ENCODE assay signal across 23 cellular contexts in the genomic region with DNA sequence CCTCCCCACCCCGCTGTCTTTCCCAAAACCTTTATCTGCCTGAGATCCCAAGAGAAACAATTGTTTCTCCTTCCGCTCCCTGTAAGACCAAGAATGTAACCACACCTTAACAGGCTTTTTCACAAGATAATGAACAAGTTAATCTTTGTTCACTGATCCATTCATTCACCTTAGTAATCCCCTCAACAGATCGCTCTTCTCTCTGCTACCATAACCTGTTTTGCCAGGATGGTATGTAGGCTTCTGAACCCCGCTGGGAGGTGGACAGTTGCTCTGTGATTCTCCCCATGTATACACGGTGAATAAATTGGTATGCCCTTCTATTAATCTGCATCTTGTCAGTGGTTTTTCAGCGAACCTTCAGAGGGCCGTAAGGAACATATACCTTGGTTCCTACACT. TPM values are rescaled to one million over a fixed set of nuclear protein-coding genes. Genes with fewer than 3 reads are reported as not detected.
DNase-seq lines count a peak whose midpoint lies in the region; ATAC-seq, FAIRE-seq and TF ChIP-seq lines count a peak whose summit lies in the region.
"Had no signal": no experiment of that assay in that cellular context is flagged by ENCODE, and none has a peak within 500 bp of the region (broad histone marks: within the 10 kb centered on the region; RNA-seq: fewer than 3 reads in every experiment).

No MANE protein-coding gene starts in this region.

- peaks cover 0 to 13% (median 0%) of the 10 kb centered on the region in 11 experiments; a peak in 4 of 22 replicates for H3K9me3 ChIP-seq in BLaER1 treated with 17β-estradiol and CSF1 and Interleukin-3, amounts not matched to agents 10 nM and 100 nM (replicated peaks in 1 of 11)
- H3K9me3 ChIP-seq in DND-41 (ENCODE audit: insufficient read depth, low read length, severe bottlenecking) (no peaks in the 10 kb centered on the region), K562 (replicated peaks; ENCODE audit: control insufficient read depth, insufficient read depth, low read depth, low read length) (no peaks in the 10 kb centered on the region), neural progenitor cell (ENCODE audit: low read depth) (no peaks in the 10 kb centered on the region)
- H3K9me3 ChIP-seq: SJSA1 had no signal

- 14% methylated on average over 7 of the region's 7 CpGs for WGBS in K562 (ENCODE audit: insufficient coverage, low coverage, missing lambda C conversion rate)

- H3K27ac Mint-ChIP-seq in neural progenitor cell (no peak overlapping the region), WTC11 (no peak overlapping the region)
- H3K27ac Mint-ChIP-seq: IgD-negative memory B cell had no signal

- DNase-seq in DND-41 (no peak), K562 (ENCODE audit: extremely low read depth in 1 of 4, low spot score in 3 of 4) (no peak), neural progenitor cell (ENCODE audit: low spot score) (peak; percentile 30), WTC11 (ENCODE audit: low spot score) (no peak)
- DNase-seq in activated CD4-positive, CD25-positive, alpha-beta regulatory T cell (lab: John Stamatoyannopoulos, UW), result no peak
- DNase-seq: Calu3, DMS79 treated with DMSO at 0.1 percent for 48 hours, NCI-H1092 treated with DMSO at 0.1 percent for 48 hours, NCI-H1436 treated with DMSO at 0.1 percent for 48 hours, NCI-H187 treated with DMSO at 0.1 percent for 48 hours, NCI-H524, NCI-H748 treated with DMSO at 0.1 percent for 48 hours, PC-9 had no signal

- CTCF ChIA-PET in K562 (lab: Yijun Ruan, JAX; ENCODE audit: low intra/inter-chr PET ratio) (no interaction called here), WTC11 (lab: Charles Lee) (no interaction called here)

- FAIRE-seq in K562 (lab: Jason Lieb, UNC), result no peak

- H4K20me1 ChIP-seq in BLaER1 treated with 17β-estradiol and CSF1 and Interleukin-3, amounts not matched to agents 10 nM and 100 nM, result no peaks in the 10 kb centered on the region
- H4K20me1 ChIP-seq in DND-41 (ENCODE audit: insufficient read depth, low read length) (no peaks in the 10 kb centered on the region), K562 (replicated peaks; ENCODE audit: control insufficient read depth, insufficient read depth, low read length) (no peaks in the 10 kb centered on the region), neural progenitor cell (ENCODE audit: low read depth) (no peaks in the 10 kb centered on the region)

- intact Hi-C loops in K562 (cut with micrococcal nuclease), result no loop called here

- H3K9ac ChIP-seq in BLaER1 treated with 17β-estradiol and CSF1 and Interleukin-3, amounts not matched to agents 10 nM and 100 nM, result peak overlapping the region in 3 of 11 experiments; percentile 4 to 41 (median 34); a peak in 2 of 22 replicates
- H3K9ac ChIP-seq in DND-41 (ENCODE audit: low read depth, low read length) (no peak overlapping the region), K562 (ENCODE audit: insufficient read depth in 1 of 2, low read depth in 2 of 2, low read length in 2 of 2) (peak overlapping the region in 1 of 2 experiments; percentile 31; a peak in 1 of 4 replicates), neural progenitor cell (no peak overlapping the region)

- peaks cover 12 to 28% (median 19%) of the 10 kb centered on the region in 10 experiments for H3K4me1 ChIP-seq in BLaER1 treated with 17β-estradiol and CSF1 and Interleukin-3, amounts not matched to agents 10 nM and 100 nM
- H3K4me1 ChIP-seq in DND-41 (ENCODE audit: insufficient read depth, low read length), result peaks cover 26% of the 10 kb centered on the region
- peaks cover 9 to 10% of the 10 kb centered on the region in 2 experiments for H3K4me1 ChIP-seq in K562 (replicated peaks in 1 of 2; ENCODE audit: control insufficient read depth in 2 of 2, insufficient read depth in 2 of 2, low read length in 2 of 2)
- H3K4me1 ChIP-seq in neural progenitor cell, result peaks cover 8% of the 10 kb centered on the region
- H3K4me1 ChIP-seq: SJSA1 had no signal

- peak overlapping the region in 5 of 11 experiments; percentile 27 to 76 (median 69); a peak in 8 of 22 replicates for H3K27ac ChIP-seq in BLaER1 treated with 17β-estradiol and CSF1 and Interleukin-3, amounts not matched to agents 10 nM and 100 nM
- H3K27ac ChIP-seq in DND-41 (ENCODE audit: low read length) (0 out of 2 replicates have a peak overlapping the region, but pooled peaks have one; percentile 2), K562 (ENCODE audit: extremely low read depth, low read depth, low read length) (no peak overlapping the region), neural progenitor cell (no peak overlapping the region)
- H3K27ac ChIP-seq: PC-9, SJSA1 had no signal

- H3K36me3 ChIP-seq in BLaER1 treated with 17β-estradiol and CSF1 and Interleukin-3, amounts not matched to agents 10 nM and 100 nM, result no peaks in the 10 kb centered on the region
- no peaks in the 10 kb centered on the region for H3K36me3 ChIP-seq in DND-41 (ENCODE audit: insufficient read depth, low read length)
- no peaks in the 10 kb centered on the region for H3K36me3 ChIP-seq in K562 (ENCODE audit: control insufficient read depth, insufficient read depth, low read length)
- H3K36me3 ChIP-seq in neural progenitor cell, result no peaks in the 10 kb centered on the region
- H3K36me3 ChIP-seq: SJSA1 had no signal

- no peak for TF ChIP-seq RAD21 in K562 (CRISPR knock-in tag; conservative IDR thresholded peaks at IDR 0.05 in 1 of 2, IDR thresholded peaks at IDR 0.05 in 1 of 2)

- POLR2A ChIA-PET in K562 (lab: Yijun Ruan, JAX) (interaction anchor here (0.6 to 1.9 kb wide), 5 partner anchors 31 to 229 kb away, joined by 3 to 6 read pairs (median 4); partner anchors contain the start of genes GLUL and TEDDM1), WTC11 (lab: Charles Lee) (no interaction called here)

- TF ChIP-seq CTCF in DND-41 (IDR thresholded peaks at IDR 0.05; ENCODE audit: borderline replicate concordance, extremely low read depth, low read length, poor library complexity, severe bottlenecking) (no peak), K562 (IDR thresholded peaks at IDR 0.05 in 2 of 3, conservative IDR thresholded peaks at IDR 0.05 in 1 of 3; ENCODE audit: insufficient read depth in 2 of 3, low read depth in 1 of 3, low read length in 3 of 3) (no peak), neural progenitor cell (IDR thresholded peaks at IDR 0.05) (no peak), WTC11 (IDR thresholded peaks at IDR 0.05) (no peak)

- BruUV-seq in K562 (replicated peaks; lab: Mats Ljungman, UMichigan), result no TSS peak

- no peaks in the 10 kb centered on the region for H3K27me3 ChIP-seq in BLaER1 treated with 17β-estradiol and CSF1 and Interleukin-3, amounts not matched to agents 10 nM and 100 nM
- H3K27me3 ChIP-seq in DND-41 (ENCODE audit: insufficient read depth, low read length, poor library complexity) (no peaks in the 10 kb centered on the region), K562 (ENCODE audit: control insufficient read depth in 2 of 2, insufficient read depth in 2 of 2, low read length in 2 of 2) (peaks cover 20 to 27% of the 10 kb centered on the region in 2 experiments; a peak in 4 of 5 replicates), neural progenitor cell (no peaks in the 10 kb centered on the region)
- H3K27me3 ChIP-seq: SJSA1 had no signal

- H3K4me2 ChIP-seq in BLaER1 treated with 17β-estradiol and CSF1 and Interleukin-3, amounts not matched to agents 10 nM and 100 nM, result peak overlapping the region; percentile 35 to 74 (median 68); a peak in 21 of 22 replicates
- peak overlapping the region; percentile 55; the same call in 1 of the 2 replicates for H3K4me2 ChIP-seq in DND-41 (ENCODE audit: insufficient read depth, low read length)
- H3K4me2 ChIP-seq in K562 (ENCODE audit: insufficient read depth, low read length), result peak overlapping the region; percentile 12; the same call in 1 of the 2 replicates
- H3K4me2 ChIP-seq in neural progenitor cell, result no peak overlapping the region
- H3K4me2 ChIP-seq: PC-9 had no signal

- H3K9me3 Mint-ChIP-seq in neural progenitor cell, result no peaks in the 10 kb centered on the region
- H3K9me3 Mint-ChIP-seq in WTC11, result no peaks in the 10 kb centered on the region
- H3K9me3 Mint-ChIP-seq: IgD-negative memory B cell had no signal

- H3K36me3 Mint-ChIP-seq in neural progenitor cell (no peaks in the 10 kb centered on the region), WTC11 (no peaks in the 10 kb centered on the region)
- H3K36me3 Mint-ChIP-seq: IgD-negative memory B cell had no signal

- H3K4me3 Mint-ChIP-seq in neural progenitor cell (no peak overlapping the region), WTC11 (no peak overlapping the region)

- H3K9me1 ChIP-seq in K562 (ENCODE audit: control insufficient read depth, insufficient read depth, low read length), result no peaks in the 10 kb centered on the region

- ATAC-seq in DND-41 (ENCODE audit: insufficient read depth, low read depth), result no peak
- ATAC-seq in K562, result peak; percentile 49
- no peak for ATAC-seq in HG03280 (IDR thresholded peaks at IDR 0.05; ENCODE audit: unreplicated experiment)
- ATAC-seq in WTC11, result no peak
- ATAC-seq: HCT116, Right ventricle myocardium inferior had no signal

- H3K4me1 Mint-ChIP-seq in neural progenitor cell (peaks cover 1% of the 10 kb centered on the region), WTC11 (no peaks in the 10 kb centered on the region; the same call in 1 of the 2 replicates)

- H3K79me2 ChIP-seq in DND-41 (ENCODE audit: insufficient read depth, low read length) (no peaks in the 10 kb centered on the region), K562 (ENCODE audit: control insufficient read depth, insufficient read depth, low read length) (no peaks in the 10 kb centered on the region), neural progenitor cell (ENCODE audit: low read depth) (no peaks in the 10 kb centered on the region)

- H2AFZ ChIP-seq in DND-41 (ENCODE audit: low read depth, low read length), result no peak overlapping the region
- peak overlapping the region; percentile 44 for H2AFZ ChIP-seq in K562 (ENCODE audit: low read depth, low read length)
- H2AFZ ChIP-seq in neural progenitor cell (replicated peaks), result no peak overlapping the region
- H2AFZ ChIP-seq: PC-9 had no signal

- TF ChIP-seq POLR2A in K562 (conservative IDR thresholded peaks at IDR 0.05), result no peak

- no peaks in the 10 kb centered on the region for H3F3A ChIP-seq in neural progenitor cell (ENCODE audit: low read depth)

- in situ Hi-C loops in K562 (cut with MboI), result no loop called here

- H3K4me3 ChIP-seq in BLaER1 treated with 17β-estradiol and CSF1 and Interleukin-3, amounts not matched to agents 10 nM and 100 nM, result no peak overlapping the region
- H3K4me3 ChIP-seq in DND-41 (ENCODE audit: low read depth in 1 of 2, low read length in 2 of 2), result no peak overlapping the region
- H3K4me3 ChIP-seq in K562, result no peak overlapping the region
- H3K4me3 ChIP-seq in neural progenitor cell, result no peak overlapping the region
- H3K4me3 ChIP-seq: PC-9, SJSA1 had no signal

- TF ChIP-seq EP300 in K562 (IDR thresholded peaks at IDR 0.05; ENCODE audit: low read length), result no peak

- H3K27me3 Mint-ChIP-seq in neural progenitor cell (ENCODE audit: insufficient read depth, low read depth) (peaks cover 3% of the 10 kb centered on the region), WTC11 (ENCODE audit: low read depth) (no peaks in the 10 kb centered on the region)
- H3K27me3 Mint-ChIP-seq: IgD-negative memory B cell had no signal

RNA-seq across cellular contexts. Expression of gene RGSL1, which starts 18.7 kb away (rescaled TPM):
- total RNA-seq in K562 (2011; cell fraction: chromatin; rRNA removed; ENCODE audit: low replicate concordance), result not detected in 2 replicates
- not detected in 2 replicates for total RNA-seq in K562 (2011; cell fraction: nucleolus; rRNA removed)
- total RNA-seq in K562 (2011; cell fraction: nucleoplasm; rRNA removed), result not detected in 2 replicates
- total RNA-seq in K562 (2014; rRNA removed), result not detected in 2 replicates
- total RNA-seq in K562 (2014; rRNA removed; fragmentation: Illumina TruSeq; extraction: Trizol), result not detected in 2 replicates
- not detected in 2 replicates for total RNA-seq in K562 (2015; rRNA removed; fragmentation: Illumina TruSeq; extraction: Trizol)
- not detected in 2 replicates for total RNA-seq in K562 (2021)
- polyA plus RNA-seq in K562 (2011; rRNA removed), result not detected in 2 replicates
- not detected in 2 replicates for polyA plus RNA-seq in K562 (2011; cell fraction: cytosol; rRNA removed)
- not detected in 2 replicates for polyA plus RNA-seq in K562 (2011; cell fraction: nucleus; rRNA removed)
- polyA plus RNA-seq in K562 (2012), result not detected in 2 replicates
- polyA plus RNA-seq in K562 (2014; fragmentation: Illumina TruSeq; extraction: Trizol), result not detected in 2 replicates
- not detected for polyA plus RNA-seq in K562 (2014; fragmentation: Nextera tagmentation; extraction: Ambion mirVana)
- polyA plus RNA-seq in K562 (2014; rRNA removed), result 0.03 TPM in 1 of 2 replicates, not detected in the other
- polyA minus RNA-seq in K562 (2011; rRNA and poly(A)+ RNA removed), result not detected in 2 replicates
- not detected in 2 replicates for polyA minus RNA-seq in K562 (2011; cell fraction: cytosol; rRNA and poly(A)+ RNA removed)
- polyA minus RNA-seq in K562 (2011; cell fraction: nucleus; rRNA and poly(A)+ RNA removed), result not detected in 2 replicates
- total RNA-seq in neural progenitor cell (ENCODE audit: low replicate concordance), result not detected in 2 replicates
- total RNA-seq in WTC11 (2021), result not detected in 3 replicates
- total RNA-seq: A673, Calu3, H4, PC-9, Right ventricle myocardium inferior, RPMI7951, SJSA1 had no signal
- polyA plus RNA-seq: CD14-positive monocyte, IgD-negative memory B cell had no signal

RNA-seq across cellular contexts. Expression of gene TEDDM1, which starts 30.8 kb away (rescaled TPM):
- not detected in 2 replicates for total RNA-seq in K562 (2011; cell fraction: chromatin; rRNA removed; ENCODE audit: low replicate concordance)
- total RNA-seq in K562 (2011; cell fraction: nucleolus; rRNA removed), result not detected in 2 replicates
- total RNA-seq in K562 (2011; cell fraction: nucleoplasm; rRNA removed), result not detected in 2 replicates
- total RNA-seq in K562 (2014; rRNA removed) (not detected in 2 replicates), K562 (2014; rRNA removed; fragmentation: Illumina TruSeq; extraction: Trizol) (not detected in 2 replicates), K562 (2015; rRNA removed; fragmentation: Illumina TruSeq; extraction: Trizol) (not detected in 2 replicates), K562 (2021) (not detected in 2 replicates), neural progenitor cell (ENCODE audit: low replicate concordance) (not detected in 2 replicates), WTC11 (2021) (not detected in 3 replicates)
- polyA plus RNA-seq in K562 (2011; rRNA removed) (not detected in 2 replicates), K562 (2014; fragmentation: Illumina TruSeq; extraction: Trizol) (not detected in 2 replicates), K562 (2014; fragmentation: Nextera tagmentation; extraction: Ambion mirVana) (not detected), K562 (2014; rRNA removed) (not detected in 2 replicates)
- polyA plus RNA-seq in K562 (2011; cell fraction: cytosol; rRNA removed), result not detected in 2 replicates
- polyA plus RNA-seq in K562 (2011; cell fraction: nucleus; rRNA removed), result not detected in 2 replicates
- polyA plus RNA-seq in K562 (2012), result 0.10 TPM in 1 of 2 replicates, not detected in the other
- not detected in 2 replicates for polyA minus RNA-seq in K562 (2011; rRNA and poly(A)+ RNA removed)
- polyA minus RNA-seq in K562 (2011; cell fraction: cytosol; rRNA and poly(A)+ RNA removed), result not detected in 2 replicates
- not detected in 2 replicates for polyA minus RNA-seq in K562 (2011; cell fraction: nucleus; rRNA and poly(A)+ RNA removed)
- total RNA-seq: A673, Calu3, H4, PC-9, Right ventricle myocardium inferior, RPMI7951, SJSA1 had no signal

RNA-seq across cellular contexts. Expression of gene GLUL, which starts 39.7 kb away (rescaled TPM):
- total RNA-seq in K562 (2011; cell fraction: chromatin; rRNA removed; ENCODE audit: low replicate concordance), result 353 and 537 TPM in 2 replicates
- total RNA-seq in K562 (2011; cell fraction: nucleolus; rRNA removed), result 306 and 377 TPM in 2 replicates
- 320 and 329 TPM in 2 replicates for total RNA-seq in K562 (2011; cell fraction: nucleoplasm; rRNA removed)
- total RNA-seq in K562 (2014; rRNA removed) (1,168 and 1,338 TPM in 2 replicates), K562 (2014; rRNA removed; fragmentation: Illumina TruSeq; extraction: Trizol) (978 and 1,172 TPM in 2 replicates), K562 (2015; rRNA removed; fragmentation: Illumina TruSeq; extraction: Trizol) (1,097 and 1,128 TPM in 2 replicates), K562 (2021) (1,495 and 1,708 TPM in 2 replicates), neural progenitor cell (ENCODE audit: low replicate concordance) (428 and 695 TPM in 2 replicates), WTC11 (2021) (240 to 284 TPM (median 269 TPM) in 3 replicates)
- polyA plus RNA-seq in K562 (2011; rRNA removed) (1,124 and 1,949 TPM in 2 replicates), K562 (2014; fragmentation: Illumina TruSeq; extraction: Trizol) (1,620 and 1,897 TPM in 2 replicates), K562 (2014; fragmentation: Nextera tagmentation; extraction: Ambion mirVana) (1,000 to 10,000 TPM; 3,526 to 4,222 TPM), K562 (2014; rRNA removed) (1,054 and 1,088 TPM in 2 replicates)
- 1,419 and 1,471 TPM in 2 replicates for polyA plus RNA-seq in K562 (2011; cell fraction: cytosol; rRNA removed)
- 1,593 and 1,917 TPM in 2 replicates for polyA plus RNA-seq in K562 (2011; cell fraction: nucleus; rRNA removed)
- polyA plus RNA-seq in K562 (2012), result 978 and 1,541 TPM in 2 replicates
- polyA minus RNA-seq in K562 (2011; rRNA and poly(A)+ RNA removed), result 1,787 and 2,204 TPM in 2 replicates
- polyA minus RNA-seq in K562 (2011; cell fraction: cytosol; rRNA and poly(A)+ RNA removed), result 1,505 and 2,135 TPM in 2 replicates
- polyA minus RNA-seq in K562 (2011; cell fraction: nucleus; rRNA and poly(A)+ RNA removed), result 254 and 603 TPM in 2 replicates
